Comparison of ENCODE assay signal across 8 cellular contexts in the genomic region with DNA sequence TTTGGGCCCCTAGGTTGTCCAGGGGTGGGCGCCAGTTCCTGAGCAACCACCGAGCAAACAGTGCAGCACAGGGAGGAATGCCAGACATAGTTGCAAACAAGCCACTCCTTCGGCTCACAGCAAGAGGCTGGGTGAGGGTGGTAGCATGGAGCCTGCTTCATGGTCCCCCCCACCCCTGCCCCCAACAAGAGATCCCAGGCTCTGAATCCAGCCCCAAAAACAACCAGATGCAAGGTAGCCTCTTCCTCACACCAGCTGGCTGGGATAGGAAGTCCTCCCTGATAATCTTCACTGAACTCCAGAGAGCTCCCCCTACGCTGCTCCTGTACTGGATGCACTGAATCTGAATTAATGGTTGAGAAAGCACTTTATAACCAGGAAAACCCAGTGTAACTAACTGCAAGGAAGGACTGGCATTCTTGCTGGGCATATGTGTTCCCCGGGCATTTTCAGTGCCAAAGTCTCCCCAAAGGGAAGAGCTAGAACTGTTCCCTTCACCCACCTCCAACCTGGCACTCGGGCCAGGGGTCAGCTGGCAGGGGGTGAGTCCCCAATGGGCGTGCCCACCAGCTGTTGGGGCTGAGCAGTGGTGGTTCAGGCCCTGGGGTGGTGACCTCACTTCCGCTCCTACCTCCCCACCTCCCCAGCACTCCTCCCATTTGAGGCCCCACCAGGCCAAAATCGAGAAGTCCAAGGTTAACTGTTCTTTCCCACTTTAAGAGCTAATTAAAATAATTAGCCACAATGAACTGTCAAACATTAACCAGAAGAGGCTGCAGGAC. TPM values are rescaled to one million over a fixed set of nuclear protein-coding genes. Genes with fewer than 3 reads are reported as not detected.
A peak's percentile ranks its signal among the peaks of the same experiment; 100 is the strongest.
DNase-seq lines count a peak whose midpoint lies in the region; ATAC-seq and TF ChIP-seq lines count a peak whose summit lies in the region.

No MANE protein-coding gene starts in this region.

- H3K27me3 ChIP-seq in H7 (ENCODE audit: control insufficient read depth, insufficient read depth, low read length) (peaks cover 35% of the 10 kb centered on the region), Loucy (ENCODE audit: insufficient read depth, low read length, poor library complexity, severe bottlenecking) (no peaks in the 10 kb centered on the region)

- no peaks in the 10 kb centered on the region for H3K36me3 ChIP-seq in H7 (replicated peaks; ENCODE audit: control insufficient read depth, insufficient read depth, low read length)
- no peaks in the 10 kb centered on the region for H3K36me3 ChIP-seq in Loucy (ENCODE audit: insufficient read depth, low read length)

- H3F3A ChIP-seq in Loucy (ENCODE audit: low read depth), result no peaks in the 10 kb centered on the region

- TF ChIP-seq CTCF in Loucy (conservative IDR thresholded peaks at IDR 0.05; ENCODE audit: low read length), result peak; percentile 37

- H3K9me3 Mint-ChIP-seq in activated CD8-positive, alpha-beta T cell treated with anti-CD3 and anti-CD28 coated beads, Interleukin-2, amount 10 ng/mL, durations not matched to agents 7 days and 5 days (ENCODE audit: insufficient read depth), result no peaks in the 10 kb centered on the region

- H3K4me1 Mint-ChIP-seq in activated CD8-positive, alpha-beta T cell treated with anti-CD3 and anti-CD28 coated beads, Interleukin-2, amount 10 ng/mL, durations not matched to agents 7 days and 5 days (ENCODE audit: low read depth), result peaks cover 39% of the 10 kb centered on the region

- H4K20me1 ChIP-seq in Loucy (ENCODE audit: insufficient read depth, low read length, poor library complexity, severe bottlenecking), result peaks cover 31% of the 10 kb centered on the region

- peak overlapping the region; percentile 85 for H3K27ac Mint-ChIP-seq in activated CD8-positive, alpha-beta T cell treated with anti-CD3 and anti-CD28 coated beads, Interleukin-2, amount 10 ng/mL, durations not matched to agents 7 days and 5 days

- ATAC-seq in activated CD8-positive, alpha-beta T cell treated with anti-CD3 and anti-CD28 coated beads, Interleukin-2, amount 10 ng/mL, durations not matched to agents 7 days and 5 days, result peak; percentile 63
- peak; percentile 64 for ATAC-seq in Right ventricle myocardium superior (ENCODE audit: poor library complexity)

- peak overlapping the region; percentile 96 for H3K4me2 ChIP-seq in Loucy (ENCODE audit: low read depth, low read length, poor library complexity, severe bottlenecking)

- no peaks in the 10 kb centered on the region for H3K27me3 Mint-ChIP-seq in activated CD8-positive, alpha-beta T cell treated with anti-CD3 and anti-CD28 coated beads, Interleukin-2, amount 10 ng/mL, durations not matched to agents 7 days and 5 days (ENCODE audit: low read depth)

- peak overlapping the region; percentile 89 for H3K9ac ChIP-seq in Loucy (ENCODE audit: low read depth, low read length, poor library complexity, severe bottlenecking)

- CTCF ChIA-PET in activated CD8-positive, alpha-beta T cell treated with anti-CD3 and anti-CD28 coated beads, Interleukin-2, amount 10 ng/mL, durations not matched to agents 7 days and 5 days (lab: Charles Lee), result interaction anchor here (0.6 to 3.8 kb wide), 12 partner anchors 10 to 183 kb away, joined by 3 to 11 read pairs (median 4); no protein-coding TSS in a partner anchor

- POLR2A ChIA-PET in activated CD8-positive, alpha-beta T cell treated with anti-CD3 and anti-CD28 coated beads, Interleukin-2, amount 10 ng/mL, durations not matched to agents 7 days and 5 days (lab: Charles Lee), result interaction anchor here (0.5 to 1.8 kb wide), 5 partner anchors 11 to 24 kb away, joined by 3 to 6 read pairs (median 3); no protein-coding TSS in a partner anchor

- no peaks in the 10 kb centered on the region for H3K9me2 ChIP-seq in Loucy (replicated peaks; ENCODE audit: low read depth, low read length)

- H3K4me3 Mint-ChIP-seq in activated CD8-positive, alpha-beta T cell treated with anti-CD3 and anti-CD28 coated beads, Interleukin-2, amount 10 ng/mL, durations not matched to agents 7 days and 5 days, result peak overlapping the region; percentile 89

- H3K4me1 ChIP-seq in Loucy (ENCODE audit: insufficient read depth, low read length, poor library complexity, severe bottlenecking), result peaks cover 19% of the 10 kb centered on the region

- H3K4me3 ChIP-seq in H7 (ENCODE audit: insufficient read depth, low read depth, low read length), result no peak overlapping the region
- H3K4me3 ChIP-seq in Loucy (ENCODE audit: low read length, poor library complexity, severe bottlenecking), result peak overlapping the region; percentile 88

- no peaks in the 10 kb centered on the region for H3K9me3 ChIP-seq in Loucy (ENCODE audit: insufficient read depth, low read depth, low read length)

- peaks cover 60% of the 10 kb centered on the region for H3K79me2 ChIP-seq in Loucy (ENCODE audit: insufficient read depth, low read length)

- DNase-seq in activated T-cell treated with anti-CD3 and anti-CD28 coated beads, Interleukin-2, amount 50 U/mL, for 1 hour, result peak; percentile 46
- DNase-seq in activated T-cell treated with anti-CD3 and anti-CD28 coated beads for 4 hours, result no peak
- peak; percentile 73 for DNase-seq in H7
- DNase-seq in activated CD8-positive, alpha-beta T cell treated with anti-CD3 and anti-CD28 coated beads, Interleukin-2, amount 10 ng/mL, durations not matched to agents 7 days and 5 days, result peak; percentile 58
- DNase-seq in Right ventricle myocardium superior, result peak; percentile 64
- peak; percentile 18 for DNase-seq in stimulated activated CD8-positive, alpha-beta memory T cell treated with anti-CD3 and anti-CD28 coated beads, Interleukin-12 subunit alpha, Interleukin-12 subunit beta, amount 100 ng/mL, for 1 hour (ENCODE audit: low read depth)
- DNase-seq in NCI-H510A (lab: John Stamatoyannopoulos, UW), result no peak

- H2AFZ ChIP-seq in Loucy (ENCODE audit: low read length), result no peak overlapping the region

- H3K36me3 Mint-ChIP-seq in activated CD8-positive, alpha-beta T cell treated with anti-CD3 and anti-CD28 coated beads, Interleukin-2, amount 10 ng/mL, durations not matched to agents 7 days and 5 days (ENCODE audit: low read depth), result peaks cover 18% of the 10 kb centered on the region

- intact Hi-C loops in Right ventricle myocardium superior (cut with DNase I), result no loop called here

RNA-seq across cellular contexts. Expression of gene ELF4, which starts 1.5 kb away (rescaled TPM):
- total RNA-seq in H7 (2014; rRNA removed; shearing (Covaris generic)), result 3.7 and 4.3 TPM in 2 replicates
- 10 to 100 TPM; 38.2 to 39.0 TPM for total RNA-seq in activated CD8-positive, alpha-beta T cell treated with anti-CD3 and anti-CD28 coated beads, Interleukin-2, amount 10 ng/mL, durations not matched to agents 7 days and 5 days
- 2.0 TPM for total RNA-seq in Right ventricle myocardium superior

RNA-seq across cellular contexts. Expression of gene AIFM1, which starts 56.8 kb away (rescaled TPM):
- 59.4 and 65.7 TPM in 2 replicates for total RNA-seq in H7 (2014; rRNA removed; shearing (Covaris generic))
- total RNA-seq in activated CD8-positive, alpha-beta T cell treated with anti-CD3 and anti-CD28 coated beads, Interleukin-2, amount 10 ng/mL, durations not matched to agents 7 days and 5 days, result 10 to 100 TPM; 43.4 to 47.6 TPM
- total RNA-seq in Right ventricle myocardium superior, result 142 TPM

Comparison
In these comparisons a context has a peak if more than half of its experiments do, and no peak if none do; other contexts are left out.
1. DNase-seq: peak in activated T-cell treated with anti-CD3 and anti-CD28 coated beads, Interleukin-2, amount 50 U/mL, for 1 hour (single experiment), H7 (single experiment), activated CD8-positive, alpha-beta T cell treated with anti-CD3 and anti-CD28 coated beads, Interleukin-2, amount 10 ng/mL, durations not matched to agents 7 days and 5 days (single experiment), Right ventricle myocardium superior (single experiment) and stimulated activated CD8-positive, alpha-beta memory T cell treated with anti-CD3 and anti-CD28 coated beads, Interleukin-12 subunit alpha, Interleukin-12 subunit beta, amount 100 ng/mL, for 1 hour (single experiment); none in activated T-cell treated with anti-CD3 and anti-CD28 coated beads for 4 hours (single experiment) and NCI-H510A (single experiment).